In genomic region chr2:27212626-27213471, GRCh38 we compare ENCODE assay signal across 1 cellular context.
TF ChIP-seq lines count a peak whose summit lies in the region.

No MANE protein-coding gene starts in this region.

TF ChIP-seq in H1, 55 proteins besides CTCF, POLR2A, EP300 and RAD21:
- TF ChIP-seq RBBP5 (IDR thresholded peaks at IDR 0.05; ENCODE audit: borderline replicate concordance, low read depth, low read length) (no peak; the same call in 1 of the 2 replicates), CHD2 (IDR thresholded peaks at IDR 0.05; ENCODE audit: low read length) (no peak), SIN3A (conservative IDR thresholded peaks at IDR 0.05 in 1 of 2, IDR thresholded peaks at IDR 0.05 in 1 of 2; ENCODE audit: low read depth in 1 of 2, low read length in 2 of 2) (peak in 1 of 2 experiments; percentile 18; a peak in 1 of 4 replicates), HDAC2 (IDR thresholded peaks at IDR 0.05; ENCODE audit: borderline replicate concordance in 1 of 2, low read depth in 2 of 2, low read length in 2 of 2) (0 out of 4 replicates have a peak, but pooled peaks of 1 of the 2 experiments have one; percentile 12), BRCA1 (IDR thresholded peaks at IDR 0.05; ENCODE audit: low read depth, low read length) (no peak), NANOG (IDR thresholded peaks at IDR 0.05; ENCODE audit: insufficient read depth, low read depth, low read length, poor library complexity, severe bottlenecking) (no peak), CEBPB (IDR thresholded peaks at IDR 0.05; ENCODE audit: low read depth, low read length) (peak; percentile 22; the same call in 1 of the 2 replicates), FOSL1 (IDR thresholded peaks at IDR 0.05; ENCODE audit: insufficient read depth, low read depth, low read length) (no peak), KDM5A (IDR thresholded peaks at IDR 0.05; ENCODE audit: low read length) (0 out of 2 replicates have a peak, but pooled peaks have one; percentile 12)
